In genomic region chr11:68343761-68344256, GRCh38 we compare ENCODE assay signal across 16 cellular contexts. TPM values are rescaled to one million over a fixed set of nuclear protein-coding genes. Genes with fewer than 3 reads are reported as not detected.
DNase-seq lines count a peak whose midpoint lies in the region; ATAC-seq, FAIRE-seq and TF ChIP-seq lines count a peak whose summit lies in the region.
"Had no signal": no experiment of that assay in that cellular context is flagged by ENCODE, and none has a peak within 500 bp of the region (broad histone marks: within the 10 kb centered on the region; RNA-seq: fewer than 3 reads in every experiment).

No MANE protein-coding gene starts in this region.

- no peaks in the 10 kb centered on the region for H3K36me3 ChIP-seq in GM23338 (ENCODE audit: insufficient read depth)
- H3K36me3 ChIP-seq in Peyer's patch: peaks cover 0 to 7% (median 0%) of the 10 kb centered on the region in 3 donors
- H3K36me3 ChIP-seq in HepG2 (replicated peaks in 1 of 2; ENCODE audit: control insufficient read depth in 1 of 2, insufficient read depth in 2 of 2, low read length in 2 of 2): peaks cover 14 to 17% of the 10 kb centered on the region in 2 experiments; a peak in 4 of 5 replicates
- no peaks in the 10 kb centered on the region for H3K36me3 ChIP-seq in spleen

- TF ChIP-seq EP300 in HepG2 (IDR thresholded peaks at IDR 0.05; ENCODE audit: low read depth in 2 of 2, low read length in 2 of 2) (no peak), HepG2 (CRISPR knock-in tag; IDR thresholded peaks at IDR 0.05; ENCODE audit: borderline replicate concordance) (no peak)

- CTCF ChIA-PET in HepG2 (lab: Yijun Ruan, JAX; ENCODE audit: low intra/inter-chr PET ratio, low total read pairs): no interaction called here

- H4K20me1 ChIP-seq in GM23338 (replicated peaks; ENCODE audit: insufficient read depth): no peaks in the 10 kb centered on the region; the same call in none of the 2 replicates
- peaks cover 80% of the 10 kb centered on the region for H4K20me1 ChIP-seq in HepG2 (ENCODE audit: insufficient read depth, low read length)

- FAIRE-seq in HepG2 (lab: Jason Lieb, UNC): peak; percentile 85
- FAIRE-seq: GM19239, urothelium cell line had no signal

- H3K27me3 Mint-ChIP-seq in GM23338 (ENCODE audit: insufficient read depth, low read depth, poor library complexity): peaks cover 3% of the 10 kb centered on the region
- no peaks in the 10 kb centered on the region for H3K27me3 Mint-ChIP-seq in stimulated activated memory B cell treated with anti-CD40 and anti-IgM and Interleukin-4, amounts not matched to agents 10 μg/mL and 1 μg/mL and 100 μg/mL, for 72 hours
- H3K27me3 Mint-ChIP-seq: progenitor cell of endocrine pancreas had no signal

- POLR2A ChIA-PET in HepG2 (lab: Yijun Ruan, JAX): interaction anchor here (0.7 to 2.2 kb wide), 7 partner anchors 12 to 45 kb away, joined by 3 to 20 read pairs (median 6); no protein-coding TSS in a partner anchor

- 37% methylated on average over 7 of the region's 14 CpGs for WGBS in HepG2 (ENCODE audit: low lambda C conversion rate)
- 74 to 89% (median 83%) methylated on average over 7 to 14 of the region's 14 CpGs for WGBS in spleen, 5 donors

- H3K27ac ChIP-seq in GM23338 (ENCODE audit: low read depth) (peak overlapping the region; percentile 88; the same call in 1 of the 2 replicates), Peyer's patch (peak overlapping the region in 3 of 4 donors; percentile 32 to 65 (median 58)), HepG2 (ENCODE audit: extremely low read length, insufficient read depth, low read length) (peak overlapping the region; percentile 52), spleen (no peak overlapping the region)

- no peaks in the 10 kb centered on the region for H3K27me3 ChIP-seq in GM23338 (ENCODE audit: insufficient read depth)
- H3K27me3 ChIP-seq in Peyer's patch: no peaks in the 10 kb centered on the region
- H3K27me3 ChIP-seq in HepG2 (ENCODE audit: control insufficient read depth in 1 of 2, insufficient read depth in 2 of 2, low read length in 2 of 2): no peaks in the 10 kb centered on the region
- no peaks in the 10 kb centered on the region for H3K27me3 ChIP-seq in spleen (replicated peaks in 1 of 7)

- no peak overlapping the region for H3K9ac ChIP-seq in HepG2 (ENCODE audit: insufficient read depth, low read depth, low read length)

- H3K4me3 ChIP-seq in GM23338 (no peak overlapping the region), Peyer's patch (no peak overlapping the region), HepG2 (replicated peaks in 1 of 3; ENCODE audit: insufficient read depth in 1 of 3, low read depth in 2 of 3, low read length in 3 of 3) (peak overlapping the region in 1 of 3 experiments; percentile 20; a peak in 1 of 6 replicates), spleen (no peak overlapping the region)

- TF ChIP-seq CTCF in GM23338 (conservative IDR thresholded peaks at IDR 0.05; ENCODE audit: low read depth in 2 of 2) (no peak), Peyer's patch (IDR thresholded peaks at IDR 0.05) (no peak), HepG2 (CRISPR knock-in tag; IDR thresholded peaks at IDR 0.05) (peak; percentile 17; the same call in 1 of the 2 replicates), spleen (IDR thresholded peaks at IDR 0.05 in 8 of 11, conservative IDR thresholded peaks at IDR 0.05 in 3 of 11) (no peak)

- peaks cover 6% of the 10 kb centered on the region; the same call in 1 of the 3 replicates for H3K9me3 Mint-ChIP-seq in GM23338
- H3K9me3 Mint-ChIP-seq in stimulated activated memory B cell treated with anti-CD40 and anti-IgM and Interleukin-4, amounts not matched to agents 10 μg/mL and 1 μg/mL and 100 μg/mL, for 72 hours: no peaks in the 10 kb centered on the region

- no peak overlapping the region for H3K4me2 ChIP-seq in GM23338
- H3K4me2 ChIP-seq in HepG2 (ENCODE audit: low read depth, low read length): no peak overlapping the region

- H3K4me1 ChIP-seq in GM23338 (ENCODE audit: insufficient read depth): peaks cover 23% of the 10 kb centered on the region; the same call in 1 of the 2 replicates
- H3K4me1 ChIP-seq in Peyer's patch: peaks cover 0 to 53% (median 2%) of the 10 kb centered on the region in 4 donors
- peaks cover 88% of the 10 kb centered on the region for H3K4me1 ChIP-seq in HepG2 (ENCODE audit: insufficient read depth, low read length)
- peaks cover 4 to 47% (median 21%) of the 10 kb centered on the region in 6 donors for H3K4me1 ChIP-seq in spleen

- in situ Hi-C loops in HepG2 (cut with HindIII; ENCODE audit: extremely low pct_ligation_motif_present, low pct_unique_long_range_greater_than_20kb): no loop called here

- no peak overlapping the region for H3K27ac Mint-ChIP-seq in GM23338
- peak overlapping the region; percentile 53 for H3K27ac Mint-ChIP-seq in stimulated activated memory B cell treated with anti-CD40 and anti-IgM and Interleukin-4, amounts not matched to agents 10 μg/mL and 1 μg/mL and 100 μg/mL, for 72 hours
- H3K27ac Mint-ChIP-seq: CD14-positive monocyte; dendritic cell treated with granulocyte-macrophage colony-stimulating factor and Interleukin-4, amounts not matched to agents 40 ng/mL and 50 ng/mL, for 4 days; T-helper 1 cell treated with Interleukin-12 subunit alpha and Interleukin-12 subunit beta and Interleukin-4 antibody, amounts not matched to agents 30 μg/mL and 1 μg/mL, for 36 hours had no signal

- no peak for DNase-seq in GM23338 (ENCODE audit: low spot score)
- DNase-seq in Peyer's patch: peak; percentile 25 to 90 (median 85)
- peak; percentile 68 for DNase-seq in HepG2 (ENCODE audit: low spot score)
- no peak for DNase-seq in ureter (ENCODE audit: low spot score)
- no peak for DNase-seq in SIG-M5 (lab: John Stamatoyannopoulos, UW)
- DNase-seq in spleen: no peak
- DNase-seq: activated CD4-positive, alpha-beta T cell treated with anti-CD3 and anti-CD28 coated beads for 48 hours; activated T-cell treated with anti-CD3 and anti-CD28 coated beads, Interleukin-2, amount 50 U/mL, for 48 hours had no signal

- H3K36me3 Mint-ChIP-seq in GM23338 (ENCODE audit: low read depth): peaks cover 14% of the 10 kb centered on the region; the same call in 2 of the 3 replicates
- peaks cover 6% of the 10 kb centered on the region for H3K36me3 Mint-ChIP-seq in stimulated activated memory B cell treated with anti-CD40 and anti-IgM and Interleukin-4, amounts not matched to agents 10 μg/mL and 1 μg/mL and 100 μg/mL, for 72 hours
- H3K36me3 Mint-ChIP-seq: CD14-positive monocyte had no signal

- no TSS peak for BruUV-seq in HepG2 (replicated peaks; lab: Mats Ljungman, UMichigan)

- H3K9me2 ChIP-seq in GM23338 (ENCODE audit: insufficient read depth): no peaks in the 10 kb centered on the region

- no peak overlapping the region for H3K4me3 Mint-ChIP-seq in GM23338
- H3K4me3 Mint-ChIP-seq in stimulated activated memory B cell treated with anti-CD40 and anti-IgM and Interleukin-4, amounts not matched to agents 10 μg/mL and 1 μg/mL and 100 μg/mL, for 72 hours: no peak overlapping the region
- H3K4me3 Mint-ChIP-seq: CD14-positive monocyte; dendritic cell treated with granulocyte-macrophage colony-stimulating factor and Interleukin-4, amounts not matched to agents 40 ng/mL and 50 ng/mL, for 4 days; T-helper 1 cell treated with Interleukin-12 subunit alpha and Interleukin-12 subunit beta and Interleukin-4 antibody, amounts not matched to agents 30 μg/mL and 1 μg/mL, for 36 hours had no signal

- peaks cover 49% of the 10 kb centered on the region for H3K4me1 Mint-ChIP-seq in GM23338
- H3K4me1 Mint-ChIP-seq in stimulated activated memory B cell treated with anti-CD40 and anti-IgM and Interleukin-4, amounts not matched to agents 10 μg/mL and 1 μg/mL and 100 μg/mL, for 72 hours: peaks cover 50% of the 10 kb centered on the region
- H3K4me1 Mint-ChIP-seq: CD14-positive monocyte had no signal

- peaks cover 5% of the 10 kb centered on the region for H3F3A ChIP-seq in GM23338 (replicated peaks; ENCODE audit: low read depth)

- H3K79me2 ChIP-seq in GM23338 (replicated peaks; ENCODE audit: insufficient read depth) (peaks cover 79% of the 10 kb centered on the region), HepG2 (ENCODE audit: insufficient read depth, low read length) (peaks cover 95% of the 10 kb centered on the region)

- intact Hi-C loops in HepG2 (cut with micrococcal nuclease; ENCODE audit: unreplicated experiment) (loop anchor here (1.0 kb wide), 1 partner anchor 46 kb away; no protein-coding TSS in a partner anchor), spleen (cut with DNase I; ENCODE audit: low total_unique reads) (no loop called here)

- no peak for ATAC-seq in GM23338
- ATAC-seq in HepG2: peak; percentile 86
- ATAC-seq in stimulated activated memory B cell treated with anti-CD40 and anti-IgM and Interleukin-4, amounts not matched to agents 10 μg/mL and 1 μg/mL and 100 μg/mL, for 72 hours: peak; percentile 80
- ATAC-seq in GM18858 (IDR thresholded peaks at IDR 0.05; ENCODE audit: unreplicated experiment): no peak

- peak; percentile 34; the same call in 1 of the 2 replicates for TF ChIP-seq RAD21 in HepG2 (CRISPR knock-in tag; IDR thresholded peaks at IDR 0.05)

- no peak overlapping the region for H2AFZ ChIP-seq in GM23338
- no peak overlapping the region for H2AFZ ChIP-seq in HepG2 (ENCODE audit: low read length)

- no peaks in the 10 kb centered on the region for H3K9me3 ChIP-seq in Peyer's patch
- no peaks in the 10 kb centered on the region for H3K9me3 ChIP-seq in HepG2 (ENCODE audit: low read length)
- no peaks in the 10 kb centered on the region for H3K9me3 ChIP-seq in spleen

- TF ChIP-seq POLR2A in Peyer's patch (IDR thresholded peaks at IDR 0.05) (no peak), HepG2 (IDR thresholded peaks at IDR 0.05; ENCODE audit: insufficient read depth in 1 of 2, low read depth in 2 of 2, low read length in 2 of 2) (no peak), spleen (IDR thresholded peaks at IDR 0.05) (no peak)

RNA-seq across cellular contexts. Expression of gene LRP5, which starts 31.4 kb away (rescaled TPM):
- total RNA-seq in GM23338 (2014; rRNA removed; shearing (Covaris generic)): 35.1 and 51.1 TPM in 2 replicates
- 26.9 and 38.3 TPM in 2 replicates for polyA plus RNA-seq in GM23338 (2016; fragmentation: Nextera tagmentation; extraction: Ambion mirVana)
- total RNA-seq in Peyer's patch: 100 to 1,000 TPM; 149 to 196 (median 168) TPM
- 23.6 and 40.4 TPM in 2 replicates for total RNA-seq in HepG2 (2016; rRNA removed; fragmentation: Illumina TruSeq; extraction: Trizol)
- total RNA-seq in HepG2 (2016; cell fraction: cytosol; rRNA removed; fragmentation: Illumina TruSeq; extraction: Trizol; ENCODE audit: low read depth): 19.7 and 22.6 TPM in 2 replicates
- total RNA-seq in HepG2 (2016; cell fraction: insoluble cytoplasmic fraction; rRNA removed; fragmentation: Illumina TruSeq; extraction: Trizol): 17.6 and 41.1 TPM in 2 replicates
- 27.9 and 29.7 TPM in 2 replicates for total RNA-seq in HepG2 (2016; cell fraction: membrane; rRNA removed; fragmentation: Illumina TruSeq; extraction: Trizol)
- total RNA-seq in HepG2 (2016; cell fraction: nucleus; rRNA removed; fragmentation: Illumina TruSeq; extraction: Trizol): 50.9 and 60.6 TPM in 2 replicates
- 64.0 and 83.4 TPM in 2 replicates for polyA plus RNA-seq in HepG2 (2011; rRNA removed)
- 37.9 and 59.3 TPM in 2 replicates for polyA plus RNA-seq in HepG2 (2011; cell fraction: cytosol; rRNA removed)
- polyA plus RNA-seq in HepG2 (2011; cell fraction: nucleus; rRNA removed): 131 and 158 TPM in 2 replicates
- polyA plus RNA-seq in HepG2 (2012): 80.7 and 119 TPM in 2 replicates
- polyA plus RNA-seq in HepG2 (2016; cell fraction: cytosol; fragmentation: Illumina TruSeq; extraction: Trizol; ENCODE audit: low read depth): 10.8 and 12.1 TPM in 2 replicates
- 25.6 and 36.8 TPM in 2 replicates for polyA plus RNA-seq in HepG2 (2016; cell fraction: insoluble cytoplasmic fraction; fragmentation: Illumina TruSeq; extraction: Trizol; ENCODE audit: low read depth)
- 20.7 and 25.9 TPM in 2 replicates for polyA plus RNA-seq in HepG2 (2016; cell fraction: membrane; fragmentation: Illumina TruSeq; extraction: Trizol; ENCODE audit: low read depth)
- polyA plus RNA-seq in HepG2 (2016; cell fraction: nucleus; fragmentation: Illumina TruSeq; extraction: Trizol; ENCODE audit: insufficient read depth, low read depth): 130 and 133 TPM in 2 replicates
- polyA minus RNA-seq in HepG2 (2011; rRNA and poly(A)+ RNA removed; ENCODE audit: low replicate concordance): 49.7 and 219 TPM in 2 replicates
- polyA minus RNA-seq in HepG2 (2011; cell fraction: cytosol; rRNA and poly(A)+ RNA removed): 75.4 and 75.5 TPM in 2 replicates
- 58.3 and 59.0 TPM in 2 replicates for polyA minus RNA-seq in HepG2 (2011; cell fraction: nucleus; rRNA and poly(A)+ RNA removed)
- 82.4 TPM for total RNA-seq in ureter
- 10 to 100 TPM; 11.6 to 21.8 (median 17.8) TPM for total RNA-seq in spleen
- polyA plus RNA-seq in spleen: 1 to 10 TPM; 3.9 to 7.2 (median 5.6) TPM

Comparison
In these comparisons a context has a peak if more than half of its experiments do, and no peak if none do; other contexts are left out.
1. ATAC-seq: peak in HepG2 (single experiment) and stimulated activated memory B cell treated with anti-CD40 and anti-IgM and Interleukin-4, amounts not matched to agents 10 μg/mL and 1 μg/mL and 100 μg/mL, for 72 hours (single experiment); none in GM23338 (single experiment) and GM18858 (single experiment).
2. DNase-seq: peak in Peyer's patch (3 of 3) and HepG2 (single experiment); none in GM23338 (single experiment), ureter (single experiment), SIG-M5 (single experiment) and spleen (single experiment).
3. H3K27ac ChIP-seq: peak in GM23338 (single experiment), Peyer's patch (3 of 4) and HepG2 (single experiment); none in spleen (0 of 8).